14 cellular contexts compared by ENCODE assay signal in genomic region chr1:25620701-25621350, GRCh38. TPM values are rescaled to one million over a fixed set of nuclear protein-coding genes. Genes with fewer than 3 reads are reported as not detected.
DNase-seq lines count a peak whose midpoint lies in the region; ATAC-seq, FAIRE-seq and TF ChIP-seq lines count a peak whose summit lies in the region.
"Had no signal": no experiment of that assay in that cellular context is flagged by ENCODE, and none has a peak within 500 bp of the region (broad histone marks: within the 10 kb centered on the region; RNA-seq: fewer than 3 reads in every experiment).

No MANE protein-coding gene starts in this region.

- peaks cover 5% of the 10 kb centered on the region for H3K9me1 ChIP-seq in K562 (ENCODE audit: control insufficient read depth, insufficient read depth, low read length)

- POLR2A ChIA-PET in CD4-positive, alpha-beta memory T cell (lab: Charles Lee; ENCODE audit: partially characterized antibody): interaction anchor here (1.1 to 10.7 kb wide), 10 partner anchors 11 to 199 kb away, joined by 3 to 151 read pairs (median 10); partner anchors contain the start of gene MTFR1L
- POLR2A ChIA-PET in HEK293 (lab: Yijun Ruan, JAX): interaction anchor here (0.6 kb wide), 1 partner anchor 910 kb away, joined by 3 read pairs; no protein-coding TSS in a partner anchor
- POLR2A ChIA-PET in K562 (lab: Yijun Ruan, JAX): interaction anchor here (0.6 kb wide), 1 partner anchor 53 kb away, joined by 3 read pairs; no protein-coding TSS in a partner anchor

- no peak for FAIRE-seq in K562 (lab: Jason Lieb, UNC)
- FAIRE-seq: HTR-8/SVneo had no signal

- H4K20me1 ChIP-seq in K562 (replicated peaks; ENCODE audit: control insufficient read depth, insufficient read depth, low read length): peaks cover 19% of the 10 kb centered on the region

- no peak overlapping the region for H3K9ac ChIP-seq in K562 (ENCODE audit: insufficient read depth in 1 of 2, low read depth in 2 of 2, low read length in 2 of 2)

- H3K79me2 ChIP-seq in K562 (ENCODE audit: control insufficient read depth, insufficient read depth, low read length): no peaks in the 10 kb centered on the region

- H3K36me3 Mint-ChIP-seq in CD4-positive, alpha-beta memory T cell: peaks cover 1 to 8% of the 10 kb centered on the region in 2 donors

- H2AFZ ChIP-seq in K562 (ENCODE audit: low read depth, low read length): no peak overlapping the region

- no peaks in the 10 kb centered on the region for H3K27me3 Mint-ChIP-seq in CD4-positive, alpha-beta memory T cell

- peaks cover 76% of the 10 kb centered on the region for H3K4me1 ChIP-seq in CD4-positive, alpha-beta memory T cell (ENCODE audit: insufficient read depth, low read length)
- no peaks in the 10 kb centered on the region; the same call in 1 of the 2 replicates for H3K4me1 ChIP-seq in HEK293 (ENCODE audit: control insufficient read depth, insufficient read depth, low read length)
- H3K4me1 ChIP-seq in K562 (replicated peaks in 1 of 2; ENCODE audit: control insufficient read depth in 2 of 2, insufficient read depth in 2 of 2, low read length in 2 of 2): peaks cover 0 to 22% of the 10 kb centered on the region in 2 experiments; a peak in 2 of 5 replicates
- peaks cover 60% of the 10 kb centered on the region for H3K4me1 ChIP-seq in mononuclear cell (ENCODE audit: insufficient read depth, low read length)

- H3K4me2 ChIP-seq in K562 (ENCODE audit: insufficient read depth, low read length): no peak overlapping the region

- BruUV-seq in K562 (replicated peaks; lab: Mats Ljungman, UMichigan): no TSS peak

- TF ChIP-seq RAD21 in K562 (CRISPR knock-in tag; conservative IDR thresholded peaks at IDR 0.05 in 1 of 2, IDR thresholded peaks at IDR 0.05 in 1 of 2): no peak

- intact Hi-C loops in CD4-positive, alpha-beta memory T cell (cut with micrococcal nuclease): no loop called here
- intact Hi-C loops in K562 (cut with micrococcal nuclease): loop anchor here (2.0 kb wide), 1 partner anchor 20 kb away; no protein-coding TSS in a partner anchor

- H3K36me3 ChIP-seq in CD4-positive, alpha-beta memory T cell (ENCODE audit: insufficient read depth, low read length): no peaks in the 10 kb centered on the region
- H3K36me3 ChIP-seq in HEK293 (ENCODE audit: control insufficient read depth in 2 of 2, insufficient read depth in 1 of 2, low read length in 2 of 2) (no peaks in the 10 kb centered on the region), K562 (ENCODE audit: control insufficient read depth, insufficient read depth, low read length) (no peaks in the 10 kb centered on the region)

- H3K9me3 Mint-ChIP-seq in CD4-positive, alpha-beta memory T cell: peaks cover 0 to 2% (median 0%) of the 10 kb centered on the region in 8 donors

- DNase-seq in CD4-positive, alpha-beta memory T cell: no peak
- DNase-seq in K562 (ENCODE audit: extremely low read depth in 1 of 4, low spot score in 3 of 4): no peak
- no peak for DNase-seq in kidney tubule cell (ENCODE audit: low spot score)
- no peak for DNase-seq in foreskin fibroblast
- DNase-seq: body of pancreas; left cardiac atrium; SIG-M5; stimulated activated CD4-positive, alpha-beta T cell treated with anti-CD3 and anti-CD28 coated beads, Interleukin-2, amount 100 ng/mL, for 24 hours had no signal

- no peak for TF ChIP-seq POLR2A in K562 (conservative IDR thresholded peaks at IDR 0.05)

- H3K27ac Mint-ChIP-seq in CD4-positive, alpha-beta memory T cell: peak overlapping the region; percentile 53 to 96 (median 89)
- H3K27ac Mint-ChIP-seq: CD14-positive monocyte had no signal

- no peaks in the 10 kb centered on the region for H3K9me3 ChIP-seq in CD4-positive, alpha-beta memory T cell (ENCODE audit: control insufficient read depth in 1 of 2, low read length in 2 of 2)
- H3K9me3 ChIP-seq in HEK293 (ENCODE audit: control insufficient read depth, insufficient read depth, low read depth, low read length): no peaks in the 10 kb centered on the region
- H3K9me3 ChIP-seq in K562 (replicated peaks; ENCODE audit: control insufficient read depth, insufficient read depth, low read depth, low read length): no peaks in the 10 kb centered on the region
- no peaks in the 10 kb centered on the region for H3K9me3 ChIP-seq in mononuclear cell (ENCODE audit: low read depth, low read length)
- H3K9me3 ChIP-seq: body of pancreas had no signal

- WGBS in K562 (ENCODE audit: insufficient coverage, low coverage, missing lambda C conversion rate): 0% methylated on average over 4 of the region's 4 CpGs

- CTCF ChIA-PET in CD4-positive, alpha-beta memory T cell (lab: Charles Lee; ENCODE audit: partially characterized antibody): interaction anchor here (1.0 to 8.0 kb wide), 12 partner anchors 7 to 188 kb away, joined by 3 to 63 read pairs (median 15); partner anchors contain the start of gene SELENON
- CTCF ChIA-PET in HEK293 (lab: Yijun Ruan, JAX) (interaction anchor here (0.6 to 3.2 kb wide), 6 partner anchors 7 to 74 kb away, joined by 3 to 12 read pairs (median 3); no protein-coding TSS in a partner anchor), K562 (lab: Yijun Ruan, JAX; ENCODE audit: low intra/inter-chr PET ratio) (no interaction called here)

- peaks cover 65 to 79% (median 74%) of the 10 kb centered on the region in 4 donors for H3K4me1 Mint-ChIP-seq in CD4-positive, alpha-beta memory T cell

- in situ Hi-C loops in K562 (cut with MboI): no loop called here

- H3K27ac ChIP-seq in CD4-positive, alpha-beta memory T cell (ENCODE audit: low read depth, low read length): peak overlapping the region; percentile 61
- H3K27ac ChIP-seq in HEK293 (ENCODE audit: extremely low read depth, low read depth, low read length) (no peak overlapping the region), K562 (ENCODE audit: extremely low read depth, low read depth, low read length) (no peak overlapping the region)
- H3K27ac ChIP-seq: body of pancreas had no signal

- peak overlapping the region; percentile 92 to 99 (median 96) for H3K4me3 Mint-ChIP-seq in CD4-positive, alpha-beta memory T cell

- no peak for TF ChIP-seq EP300 in K562 (IDR thresholded peaks at IDR 0.05; ENCODE audit: low read length)

- H3K27me3 ChIP-seq in CD4-positive, alpha-beta memory T cell (ENCODE audit: insufficient read depth, low read length): no peaks in the 10 kb centered on the region
- H3K27me3 ChIP-seq in K562 (ENCODE audit: control insufficient read depth in 2 of 2, insufficient read depth in 2 of 2, low read length in 2 of 2) (peaks cover 53 to 55% of the 10 kb centered on the region in 2 experiments), mononuclear cell (ENCODE audit: insufficient read depth, low read length) (no peaks in the 10 kb centered on the region)
- H3K27me3 ChIP-seq: body of pancreas had no signal

- peak overlapping the region; percentile 6 to 53 for H3K4me3 ChIP-seq in CD4-positive, alpha-beta memory T cell (ENCODE audit: low read length in 2 of 2)
- H3K4me3 ChIP-seq in HEK293 (ENCODE audit: low read depth, low read length) (no peak overlapping the region), K562 (no peak overlapping the region), mononuclear cell (ENCODE audit: low read length) (peak overlapping the region; percentile 3), foreskin fibroblast (ENCODE audit: low read depth in 1 of 2, low read length in 2 of 2) (no peak overlapping the region)
- H3K4me3 ChIP-seq: body of pancreas had no signal

- ATAC-seq in K562 (no peak), HG03135 (IDR thresholded peaks at IDR 0.05; ENCODE audit: unreplicated experiment) (no peak), GM21825 (IDR thresholded peaks at IDR 0.05; ENCODE audit: unreplicated experiment) (no peak)
- ATAC-seq: body of pancreas, left cardiac atrium had no signal

- TF ChIP-seq CTCF in HEK293 (tag by site-specific recombination; IDR thresholded peaks at IDR 0.05): no peak
- TF ChIP-seq CTCF in K562 (IDR thresholded peaks at IDR 0.05 in 2 of 3, conservative IDR thresholded peaks at IDR 0.05 in 1 of 3; ENCODE audit: insufficient read depth in 2 of 3, low read depth in 1 of 3, low read length in 3 of 3): no peak
- TF ChIP-seq CTCF in foreskin fibroblast (IDR thresholded peaks at IDR 0.05; ENCODE audit: low read depth, low read length): no peak

TF ChIP-seq in K562, 482 proteins besides CTCF, POLR2A, EP300 and RAD21:
- TF ChIP-seq CBX2 (IDR thresholded peaks at IDR 0.05; ENCODE audit: insufficient read depth, low read length, poor library complexity, severe bottlenecking) (peak; percentile 20), ZNF184 (CRISPR knock-in tag; IDR thresholded peaks at IDR 0.05) (no peak)
TF ChIP-seq in K562: peak in this region for 1.

RNA-seq across cellular contexts. Expression of gene MAN1C1, which starts 4.2 kb away (rescaled TPM):
- total RNA-seq in CD4-positive, alpha-beta memory T cell: 10 to 100 TPM; 42.6 to 45.1 TPM
- 10 to 100 TPM in 1 of 2 donors, 1 to 10 TPM in 1; 3.6 to 10.4 TPM for polyA plus RNA-seq in CD4-positive, alpha-beta memory T cell
- total RNA-seq in K562 (2011; cell fraction: chromatin; rRNA removed; ENCODE audit: low replicate concordance): 0.19 TPM in 1 of 2 replicates, not detected in the other
- 0.13 and 0.50 TPM in 2 replicates for total RNA-seq in K562 (2011; cell fraction: nucleolus; rRNA removed)
- 0.22 and 0.46 TPM in 2 replicates for total RNA-seq in K562 (2011; cell fraction: nucleoplasm; rRNA removed)
- total RNA-seq in K562 (2014; rRNA removed): not detected in 2 replicates
- 0.15 TPM in 1 of 2 replicates, not detected in the other for total RNA-seq in K562 (2014; rRNA removed; fragmentation: Illumina TruSeq; extraction: Trizol)
- 0.18 TPM in 1 of 2 replicates, not detected in the other for total RNA-seq in K562 (2015; rRNA removed; fragmentation: Illumina TruSeq; extraction: Trizol)
- 0.22 and 0.44 TPM in 2 replicates for total RNA-seq in K562 (2021)
- 0.06 and 0.11 TPM in 2 replicates for polyA plus RNA-seq in K562 (2011; rRNA removed)
- 0.07 TPM in 2 replicates for polyA plus RNA-seq in K562 (2011; cell fraction: cytosol; rRNA removed)
- polyA plus RNA-seq in K562 (2011; cell fraction: nucleus; rRNA removed): 0.07 and 0.25 TPM in 2 replicates
- 0.07 and 0.53 TPM in 2 replicates for polyA plus RNA-seq in K562 (2012)
- 0.04 and 0.29 TPM in 2 replicates for polyA plus RNA-seq in K562 (2014; fragmentation: Illumina TruSeq; extraction: Trizol)
- not detected for polyA plus RNA-seq in K562 (2014; fragmentation: Nextera tagmentation; extraction: Ambion mirVana)
- 0.04 TPM in 1 of 2 replicates, not detected in the other for polyA plus RNA-seq in K562 (2014; rRNA removed)
- polyA minus RNA-seq in K562 (2011; rRNA and poly(A)+ RNA removed): 0.18 TPM in 1 of 2 replicates, not detected in the other
- polyA minus RNA-seq in K562 (2011; cell fraction: cytosol; rRNA and poly(A)+ RNA removed): not detected in 2 replicates
- 0.13 TPM in 1 of 2 replicates, not detected in the other for polyA minus RNA-seq in K562 (2011; cell fraction: nucleus; rRNA and poly(A)+ RNA removed)
- 12.9 TPM for total RNA-seq in mononuclear cell

Comparison
In these comparisons a context has a peak if more than half of its experiments do, and no peak if none do; other contexts are left out.
1. H3K4me3 ChIP-seq: peak in CD4-positive, alpha-beta memory T cell (2 of 2) and mononuclear cell (single experiment); none in HEK293 (single experiment), K562 (single experiment) and foreskin fibroblast (0 of 2).